Comparison of ENCODE assay signal across 22 cellular contexts in the genomic region with DNA sequence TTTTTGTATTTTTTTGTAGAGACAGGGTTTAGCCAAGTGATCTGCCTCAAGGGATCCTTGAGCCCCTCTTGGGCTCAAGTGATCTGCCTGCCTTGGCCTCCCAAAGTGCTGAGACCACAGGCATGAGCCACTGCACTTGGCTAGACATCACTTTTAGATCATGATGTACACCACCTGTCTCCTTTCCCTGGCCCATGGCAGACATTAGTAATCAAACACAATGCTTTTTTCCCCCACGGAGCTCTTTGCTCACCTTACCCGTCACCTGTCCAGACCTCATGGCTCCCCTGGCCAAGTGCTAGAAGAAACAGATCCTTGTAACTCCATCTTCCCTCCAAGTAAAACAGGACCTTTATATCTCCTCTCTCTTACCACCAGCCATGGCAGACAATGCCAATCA.
"Had no signal": no experiment of that assay in that cellular context is flagged by ENCODE, and none has a peak within 500 bp of the region (broad histone marks: within the 10 kb centered on the region; RNA-seq: fewer than 3 reads in every experiment).

No MANE protein-coding gene starts in this region.

- H3K27me3 ChIP-seq: colonic mucosa, sigmoid colon, suprapubic skin, tibial nerve had no signal

- H3K27me3 Mint-ChIP-seq: activated CD4-positive, alpha-beta memory T cell treated with anti-CD3 and anti-CD28 coated beads for 36 hours; activated CD4-positive, alpha-beta T cell treated with anti-CD3 and anti-CD28 coated beads, Interleukin-2, amount 10 ng/mL, durations not matched to agents 24 days and 14 days; activated T-cell treated with anti-CD3 and anti-CD28 coated beads, Interleukin-2, amount 50 U/mL, for 24 hours; effector memory CD8-positive, alpha-beta T cell; natural killer cell treated with Interleukin-12 subunit alpha and Interleukin-12 subunit beta and Interleukin-15 and Interleukin-18, amount 100 ng/mL, for 72 hours; T-helper 17 cell had no signal

- H3K4me1 Mint-ChIP-seq: activated CD4-positive, alpha-beta T cell treated with anti-CD3 and anti-CD28 coated beads, Interleukin-2, amount 10 ng/mL, durations not matched to agents 24 days and 14 days; T-helper 17 cell had no signal

- H3K27ac ChIP-seq: colonic mucosa, lower lobe of right lung, sigmoid colon, suprapubic skin had no signal

- H3K36me3 ChIP-seq: colonic mucosa had no signal

- H3K4me1 ChIP-seq: colonic mucosa, lower lobe of right lung, sigmoid colon, suprapubic skin had no signal

- H3K27ac Mint-ChIP-seq: activated CD4-positive, alpha-beta memory T cell treated with anti-CD3 and anti-CD28 coated beads for 36 hours; activated CD4-positive, alpha-beta T cell treated with anti-CD3 and anti-CD28 coated beads, Interleukin-2, amount 10 ng/mL, durations not matched to agents 24 days and 14 days; activated T-cell treated with anti-CD3 and anti-CD28 coated beads, Interleukin-2, amount 50 U/mL, for 24 hours; effector memory CD8-positive, alpha-beta T cell; natural killer cell treated with Interleukin-12 subunit alpha and Interleukin-12 subunit beta and Interleukin-15 and Interleukin-18, amount 100 ng/mL, for 72 hours; T-helper 17 cell had no signal

- H3K9me3 ChIP-seq: colonic mucosa, lower lobe of right lung, sigmoid colon, SK-N-SH, suprapubic skin had no signal

- H3K4me3 ChIP-seq: colonic mucosa, lower lobe of right lung, sigmoid colon, suprapubic skin, tibial nerve had no signal

- H3K4me3 Mint-ChIP-seq: activated CD4-positive, alpha-beta memory T cell treated with anti-CD3 and anti-CD28 coated beads for 36 hours; activated CD4-positive, alpha-beta T cell treated with anti-CD3 and anti-CD28 coated beads, Interleukin-2, amount 10 ng/mL, durations not matched to agents 24 days and 14 days; activated T-cell treated with anti-CD3 and anti-CD28 coated beads, Interleukin-2, amount 50 U/mL, for 24 hours; effector memory CD8-positive, alpha-beta T cell; natural killer cell treated with Interleukin-12 subunit alpha and Interleukin-12 subunit beta and Interleukin-15 and Interleukin-18, amount 100 ng/mL, for 72 hours; T-helper 17 cell had no signal

- H3K4me2 ChIP-seq: SK-N-SH had no signal

- H3K9me3 Mint-ChIP-seq: effector memory CD8-positive, alpha-beta T cell; natural killer cell treated with Interleukin-12 subunit alpha and Interleukin-12 subunit beta and Interleukin-15 and Interleukin-18, amount 100 ng/mL, for 72 hours had no signal

- ATAC-seq: effector memory CD8-positive, alpha-beta T cell; left lobe of liver; lower lobe of right lung; natural killer cell treated with Interleukin-12 subunit alpha and Interleukin-12 subunit beta and Interleukin-15 and Interleukin-18, amount 100 ng/mL, for 72 hours; T-helper 17 cell had no signal

- DNase-seq: activated CD4-positive, alpha-beta memory T cell treated with anti-CD3 and anti-CD28 coated beads for 36 hours; activated CD4-positive, alpha-beta T cell treated with anti-CD3 and anti-CD28 coated beads, Interleukin-2, amount 10 ng/mL, durations not matched to agents 24 days and 14 days; activated CD4-positive, CD25-positive, alpha-beta regulatory T cell treated with anti-CD3 and anti-CD28 coated beads, Interleukin-2, amount 50 U/mL, for 72 hours; activated CD8-positive, alpha-beta memory T cell treated with anti-CD3 and anti-CD28 coated beads, Interleukin-2, amount 50 U/mL, for 48 hours; activated gamma-delta T cell treated with Interleukin-2 at 50 U/mL for 16 hours; activated naive CD4-positive, alpha-beta T cell treated with anti-CD3 and anti-CD28 coated beads, Interleukin-2, amount 50 U/mL, for 16 hours; activated T-cell treated with anti-CD3 and anti-CD28 coated beads, Interleukin-2, amount 50 U/mL, for 24 hours; amniotic stem cell; colonic mucosa; effector memory CD8-positive, alpha-beta T cell; foreskin fibroblast; kidney glomerular epithelial cell; lower lobe of right lung; mesenchymal stem cell; sigmoid colon; SK-N-SH; stimulated activated naive CD4-positive, alpha-beta T cell; T-helper 17 cell had no signal
